In genomic region chr2:109247812-109248211, GRCh38 we compare ENCODE assay signal across 19 cellular contexts.
DNase-seq lines count a peak whose midpoint lies in the region; ATAC-seq and TF ChIP-seq lines count a peak whose summit lies in the region.
"Had no signal": no experiment of that assay in that cellular context is flagged by ENCODE, and none has a peak within 500 bp of the region (broad histone marks: within the 10 kb centered on the region; RNA-seq: fewer than 3 reads in every experiment).

No MANE protein-coding gene starts in this region.

- no peak overlapping the region for H3K27ac ChIP-seq in BLaER1
- H3K27ac ChIP-seq in adrenal gland = peak overlapping the region in 3 of 5 donors; percentile 29 to 69 (median 62)
- H3K27ac ChIP-seq in neutrophil = peak overlapping the region; percentile 53
- H3K27ac ChIP-seq in trophoblast cell (ENCODE audit: low read depth, low read length) = no peak overlapping the region
- H3K27ac ChIP-seq: cardiac muscle cell had no signal

- H3K9me3 ChIP-seq in BLaER1 (no peaks in the 10 kb centered on the region), adrenal gland (replicated peaks in 1 of 3) (no peaks in the 10 kb centered on the region), neutrophil (no peaks in the 10 kb centered on the region), trophoblast cell (ENCODE audit: insufficient read depth, low read depth, low read length) (peaks cover 4% of the 10 kb centered on the region)

- TF ChIP-seq POLR2A in adrenal gland (IDR thresholded peaks at IDR 0.05) = no peak

- no peak overlapping the region for H2AK5ac ChIP-seq in trophoblast cell (ENCODE audit: low read length)

- no peaks in the 10 kb centered on the region for H3K79me2 ChIP-seq in trophoblast cell (ENCODE audit: control insufficient read depth, insufficient read depth, low read length, poor library complexity)

- no peak overlapping the region for H4K91ac ChIP-seq in trophoblast cell (ENCODE audit: low read depth, low read length)

- H3K4me3 ChIP-seq in BLaER1 (no peak overlapping the region), adrenal gland (no peak overlapping the region), neutrophil (ENCODE audit: low read depth in 1 of 2, low read length in 1 of 2) (no peak overlapping the region), trophoblast cell (ENCODE audit: low read depth, low read length) (no peak overlapping the region)
- H3K4me3 ChIP-seq: cardiac muscle cell had no signal

- intact Hi-C loops in adrenal gland (cut with DNase I) = no loop called here
- intact Hi-C loops in Right ventricle myocardium superior (cut with DNase I) = no loop called here

- H3K9ac ChIP-seq in BLaER1 (no peak overlapping the region), trophoblast cell (ENCODE audit: low read length) (no peak overlapping the region)

- H2BK120ac ChIP-seq in trophoblast cell (ENCODE audit: insufficient read depth, low read length, poor library complexity) = no peak overlapping the region

- H3K14ac ChIP-seq in trophoblast cell (ENCODE audit: low read length) = no peak overlapping the region

- H2AFZ ChIP-seq in trophoblast cell (ENCODE audit: insufficient read depth, low read length, poor library complexity) = no peak overlapping the region

- peaks cover 18% of the 10 kb centered on the region; the same call in 1 of the 2 replicates for H4K20me1 ChIP-seq in BLaER1

- peak; percentile 55 to 84 (median 72) for DNase-seq in adrenal gland
- no peak for DNase-seq in Right ventricle myocardium superior
- no peak for DNase-seq in activated CD8-positive, alpha-beta memory T cell treated with anti-CD3 and anti-CD28 coated beads, Interleukin-2, amount 50 U/mL, for 48 hours
- DNase-seq in trophoblast cell = no peak
- DNase-seq in COR-L47 (lab: John Stamatoyannopoulos, UW) = no peak
- DNase-seq: activated B cell treated with CpG ODN at 0.5 μM for 24 hours; activated CD8-positive, alpha-beta T cell treated with anti-CD3 and anti-CD28 coated beads, Interleukin-2, amount 10 ng/mL, durations not matched to agents 7 days and 5 days; activated naive CD8-positive, alpha-beta T cell treated with anti-CD3 and anti-CD28 coated beads, Interleukin-2, amount 50 U/mL, for 24 hours; effector memory CD4-positive, alpha-beta T cell; foreskin fibroblast; GF-D8; KBM-7; NCI-H2081; NCI-H524; occipital lobe had no signal

- no peak overlapping the region for H2BK5ac ChIP-seq in trophoblast cell (ENCODE audit: low read depth, low read length, poor library complexity)

- H3K4ac ChIP-seq in trophoblast cell (ENCODE audit: low read depth, low read length) = no peak overlapping the region

- no peak overlapping the region for H4K12ac ChIP-seq in trophoblast cell (ENCODE audit: low read depth, low read length)

- peak overlapping the region; percentile 38 for H3K4me2 ChIP-seq in BLaER1
- no peak overlapping the region for H3K4me2 ChIP-seq in trophoblast cell (ENCODE audit: low read length)

- no peak overlapping the region for H2BK12ac ChIP-seq in trophoblast cell (ENCODE audit: low read length)

- H3K23ac ChIP-seq in trophoblast cell (ENCODE audit: low read length) = no peak overlapping the region

- H3K36me3 ChIP-seq in BLaER1 (no peaks in the 10 kb centered on the region), adrenal gland (replicated peaks in 1 of 2) (no peaks in the 10 kb centered on the region), neutrophil (no peaks in the 10 kb centered on the region), trophoblast cell (ENCODE audit: control insufficient read depth in 1 of 2, insufficient read depth in 2 of 2, low read length in 2 of 2) (no peaks in the 10 kb centered on the region)
- H3K36me3 ChIP-seq: cardiac muscle cell had no signal

- peaks cover 53% of the 10 kb centered on the region for H3K4me1 ChIP-seq in BLaER1
- peaks cover 41 to 51% of the 10 kb centered on the region in 2 donors for H3K4me1 ChIP-seq in adrenal gland (replicated peaks in 1 of 2)
- H3K4me1 ChIP-seq in neutrophil (ENCODE audit: control insufficient read depth in 1 of 2, insufficient read depth in 1 of 2, low read depth in 1 of 2, low read length in 1 of 2) = peaks cover 44 to 45% of the 10 kb centered on the region in 2 experiments
- no peaks in the 10 kb centered on the region for H3K4me1 ChIP-seq in trophoblast cell (ENCODE audit: control insufficient read depth in 1 of 2, insufficient read depth in 2 of 2, low read length in 2 of 2)

- ATAC-seq in Right ventricle myocardium superior (ENCODE audit: poor library complexity) = peak; percentile 28
- ATAC-seq in HG03045 (IDR thresholded peaks at IDR 0.05; ENCODE audit: unreplicated experiment) = no peak
- ATAC-seq: activated CD8-positive, alpha-beta T cell treated with anti-CD3 and anti-CD28 coated beads, Interleukin-2, amount 10 ng/mL, durations not matched to agents 7 days and 5 days; activated naive CD8-positive, alpha-beta T cell treated with anti-CD3 and anti-CD28 coated beads, Interleukin-2, amount 50 U/mL, for 24 hours had no signal

- 13 to 36% (median 33%) methylated on average over 3 of the region's 3 CpGs for WGBS in adrenal gland, 4 donors
- no CpG with 5 or more reads among the region's 3 CpGs for WGBS in trophoblast cell (ENCODE audit: extremely low coverage, insufficient coverage, insufficient read length)

- no peak overlapping the region for H4K8ac ChIP-seq in trophoblast cell (ENCODE audit: low read depth, low read length)

- no peak for TF ChIP-seq CTCF in adrenal gland (IDR thresholded peaks at IDR 0.05)
- no peak for TF ChIP-seq CTCF in neutrophil (IDR thresholded peaks at IDR 0.05)

- H3K18ac ChIP-seq in trophoblast cell (ENCODE audit: low read length) = no peak overlapping the region

- H3K27me3 ChIP-seq in BLaER1 (no peaks in the 10 kb centered on the region), adrenal gland (no peaks in the 10 kb centered on the region), neutrophil (no peaks in the 10 kb centered on the region), trophoblast cell (ENCODE audit: insufficient read depth, low read length) (no peaks in the 10 kb centered on the region)
- H3K27me3 ChIP-seq: cardiac muscle cell had no signal

- H3K79me1 ChIP-seq in trophoblast cell (ENCODE audit: low read length) = no peaks in the 10 kb centered on the region

Comparison
In these comparisons a context has a peak if more than half of its experiments do, and no peak if none do; other contexts are left out.
1. H3K27ac ChIP-seq: peak in adrenal gland (3 of 5) and neutrophil (single experiment); none in BLaER1 (single experiment) and trophoblast cell (single experiment).
2. DNase-seq: peak in adrenal gland (7 of 7); none in Right ventricle myocardium superior (single experiment), activated CD8-positive, alpha-beta memory T cell treated with anti-CD3 and anti-CD28 coated beads, Interleukin-2, amount 50 U/mL, for 48 hours (single experiment), trophoblast cell (0 of 2) and COR-L47 (single experiment).